21 cellular contexts compared by ENCODE assay signal in genomic region chr9:21002040-21002439, GRCh38. TPM values are rescaled to one million over a fixed set of nuclear protein-coding genes. Genes with fewer than 3 reads are reported as not detected.
DNase-seq lines count a peak whose midpoint lies in the region; ATAC-seq and TF ChIP-seq lines count a peak whose summit lies in the region.
"Had no signal": no experiment of that assay in that cellular context is flagged by ENCODE, and none has a peak within 500 bp of the region (broad histone marks: within the 10 kb centered on the region; RNA-seq: fewer than 3 reads in every experiment).

No MANE protein-coding gene starts in this region.

- peak overlapping the region; percentile 46 for H3K4me3 Mint-ChIP-seq in stimulated activated naive CD8-positive, alpha-beta T cell treated with anti-CD3 and anti-CD28 coated beads, Interleukin-15, Interleukin-2, amounts not matched to agents 100 ng/mL and 50 ng/mL, for 24 hours
- H3K4me3 Mint-ChIP-seq in stimulated activated naive CD8-positive, alpha-beta T cell treated with anti-CD3 and anti-CD28 coated beads, Interleukin-15, amount 100 ng/mL, for 72 hours, result peak overlapping the region in 1 of 2 donors; percentile 3
- H3K4me3 Mint-ChIP-seq in endothelial cell (ENCODE audit: unreplicated experiment), result no peak overlapping the region
- H3K4me3 Mint-ChIP-seq: GM23338; stimulated activated naive B cell treated with anti-CD40 and anti-IgM and Interleukin-4, amounts not matched to agents 10 μg/mL and 1 μg/mL and 100 μg/mL, for 72 hours had no signal

- no peak for TF ChIP-seq CTCF in Peyer's patch (IDR thresholded peaks at IDR 0.05)
- no peak for TF ChIP-seq CTCF in endothelial cell (IDR thresholded peaks at IDR 0.05; ENCODE audit: unreplicated experiment)

- no peak for DNase-seq in stimulated activated naive CD8-positive, alpha-beta T cell treated with anti-CD3 and anti-CD28 coated beads, Interleukin-15, amount 100 ng/mL, for 72 hours
- no peak for DNase-seq in Peyer's patch
- no peak for DNase-seq in effector memory CD4-positive, alpha-beta T cell
- no peak for DNase-seq in endothelial cell (ENCODE audit: low spot score)
- DNase-seq: activated CD4-positive, alpha-beta T cell treated with anti-CD3 and anti-CD28 coated beads for 48 hours; activated CD8-positive, alpha-beta memory T cell treated with anti-CD3 and anti-CD28 coated beads, Interleukin-2, amount 50 U/mL, for 48 hours; DMS79 treated with DMSO at 0.1 percent for 48 hours; lower lobe of right lung; NCI-H1105; NCI-H2029; OCI-M1; psoas muscle; stimulated activated CD4-positive, alpha-beta T cell treated with anti-CD3 and anti-CD28 coated beads, Interleukin-2, amount 100 ng/mL, for 24 hours; stimulated activated naive B cell treated with anti-CD40 and anti-IgM and Interleukin-4, amounts not matched to agents 10 μg/mL and 1 μg/mL and 100 μg/mL, for 72 hours had no signal

- peaks cover 52% of the 10 kb centered on the region for H3K36me3 Mint-ChIP-seq in stimulated activated naive CD8-positive, alpha-beta T cell treated with anti-CD3 and anti-CD28 coated beads, Interleukin-15, Interleukin-2, amounts not matched to agents 100 ng/mL and 50 ng/mL, for 24 hours (ENCODE audit: low read depth)
- peaks cover 13% of the 10 kb centered on the region for H3K36me3 Mint-ChIP-seq in endothelial cell (ENCODE audit: low read depth, unreplicated experiment)

- no peaks in the 10 kb centered on the region for H3K27me3 Mint-ChIP-seq in stimulated activated naive CD8-positive, alpha-beta T cell treated with anti-CD3 and anti-CD28 coated beads, Interleukin-15, Interleukin-2, amounts not matched to agents 100 ng/mL and 50 ng/mL, for 24 hours
- H3K27me3 Mint-ChIP-seq in stimulated activated naive CD8-positive, alpha-beta T cell treated with anti-CD3 and anti-CD28 coated beads, Interleukin-15, amount 100 ng/mL, for 72 hours, result no peaks in the 10 kb centered on the region
- H3K27me3 Mint-ChIP-seq in endothelial cell (ENCODE audit: unreplicated experiment), result peaks cover 2% of the 10 kb centered on the region
- H3K27me3 Mint-ChIP-seq: stimulated activated naive B cell treated with anti-CD40 and anti-IgM and Interleukin-4, amounts not matched to agents 10 μg/mL and 1 μg/mL and 100 μg/mL, for 72 hours had no signal

- H3K36me3 ChIP-seq in Peyer's patch, result peaks cover 0 to 6% (median 0%) of the 10 kb centered on the region in 3 donors
- peaks cover 22% of the 10 kb centered on the region for H3K36me3 ChIP-seq in effector memory CD4-positive, alpha-beta T cell (ENCODE audit: control insufficient read depth, insufficient read depth, low read length)

- H3K4me3 ChIP-seq in Peyer's patch, result no peak overlapping the region
- H3K4me3 ChIP-seq in effector memory CD4-positive, alpha-beta T cell (ENCODE audit: insufficient read depth, low read depth, low read length, poor library complexity, severe bottlenecking), result no peak overlapping the region
- H3K4me3 ChIP-seq: gastroesophageal sphincter, GM23338, lower lobe of right lung, psoas muscle, thoracic aorta had no signal

- TF ChIP-seq POLR2A in Peyer's patch (IDR thresholded peaks at IDR 0.05), result no peak

- peak overlapping the region; percentile 20 for H3K27ac Mint-ChIP-seq in stimulated activated naive CD8-positive, alpha-beta T cell treated with anti-CD3 and anti-CD28 coated beads, Interleukin-15, Interleukin-2, amounts not matched to agents 100 ng/mL and 50 ng/mL, for 24 hours
- H3K27ac Mint-ChIP-seq in stimulated activated naive CD8-positive, alpha-beta T cell treated with anti-CD3 and anti-CD28 coated beads, Interleukin-15, amount 100 ng/mL, for 72 hours, result peak overlapping the region in 1 of 2 donors; percentile 28
- H3K27ac Mint-ChIP-seq in endothelial cell (ENCODE audit: unreplicated experiment), result no peak overlapping the region
- H3K27ac Mint-ChIP-seq: GM23338; stimulated activated naive B cell treated with anti-CD40 and anti-IgM and Interleukin-4, amounts not matched to agents 10 μg/mL and 1 μg/mL and 100 μg/mL, for 72 hours had no signal

- no peak for ATAC-seq in stimulated activated naive CD8-positive, alpha-beta T cell treated with anti-CD3 and anti-CD28 coated beads, Interleukin-15, amount 100 ng/mL, for 72 hours
- ATAC-seq in HG02759 (IDR thresholded peaks at IDR 0.05; ENCODE audit: unreplicated experiment) (no peak), GM19023 (IDR thresholded peaks at IDR 0.05; ENCODE audit: unreplicated experiment) (no peak)
- ATAC-seq: gastroesophageal sphincter; GM23338; lower lobe of right lung; psoas muscle; Right ventricle myocardium inferior; stimulated activated naive B cell treated with anti-CD40 and anti-IgM and Interleukin-4, amounts not matched to agents 10 μg/mL and 1 μg/mL and 100 μg/mL, for 72 hours had no signal

- peak overlapping the region in 3 of 4 donors; percentile 3 to 23 (median 18) for H3K27ac ChIP-seq in Peyer's patch
- H3K27ac ChIP-seq in effector memory CD4-positive, alpha-beta T cell (ENCODE audit: insufficient read depth, low read length, poor library complexity, severe bottlenecking), result peak overlapping the region; percentile 0
- H3K27ac ChIP-seq: gastroesophageal sphincter, lower lobe of right lung, psoas muscle, thoracic aorta had no signal

- peaks cover 26% of the 10 kb centered on the region for H3K4me1 Mint-ChIP-seq in stimulated activated naive CD8-positive, alpha-beta T cell treated with anti-CD3 and anti-CD28 coated beads, Interleukin-15, Interleukin-2, amounts not matched to agents 100 ng/mL and 50 ng/mL, for 24 hours (ENCODE audit: low read depth)
- H3K4me1 Mint-ChIP-seq in stimulated activated naive CD8-positive, alpha-beta T cell treated with anti-CD3 and anti-CD28 coated beads, Interleukin-15, amount 100 ng/mL, for 72 hours, result peaks cover 26% of the 10 kb centered on the region
- H3K4me1 Mint-ChIP-seq in endothelial cell (ENCODE audit: unreplicated experiment), result peaks cover 10% of the 10 kb centered on the region

- H3K9me3 ChIP-seq in Peyer's patch, result no peaks in the 10 kb centered on the region
- no peaks in the 10 kb centered on the region for H3K9me3 ChIP-seq in effector memory CD4-positive, alpha-beta T cell (ENCODE audit: control insufficient read depth, low read length)
- H3K9me3 ChIP-seq: thoracic aorta had no signal

- H3K27me3 ChIP-seq in Peyer's patch, result no peaks in the 10 kb centered on the region
- no peaks in the 10 kb centered on the region for H3K27me3 ChIP-seq in effector memory CD4-positive, alpha-beta T cell (replicated peaks; ENCODE audit: control insufficient read depth, insufficient read depth, low read length, poor library complexity, severe bottlenecking)
- H3K27me3 ChIP-seq: gastroesophageal sphincter had no signal

- no peaks in the 10 kb centered on the region for H3K4me1 ChIP-seq in Peyer's patch
- H3K4me1 ChIP-seq in effector memory CD4-positive, alpha-beta T cell (ENCODE audit: control insufficient read depth, insufficient read depth, low read length, poor library complexity, severe bottlenecking), result no peaks in the 10 kb centered on the region
- H3K4me1 ChIP-seq: lower lobe of right lung, psoas muscle had no signal

- H3K9me3 Mint-ChIP-seq in stimulated activated naive CD8-positive, alpha-beta T cell treated with anti-CD3 and anti-CD28 coated beads, Interleukin-15, Interleukin-2, amounts not matched to agents 100 ng/mL and 50 ng/mL, for 24 hours, result peaks cover 8% of the 10 kb centered on the region
- H3K9me3 Mint-ChIP-seq in stimulated activated naive CD8-positive, alpha-beta T cell treated with anti-CD3 and anti-CD28 coated beads, Interleukin-15, amount 100 ng/mL, for 72 hours, result peaks cover 5 to 7% of the 10 kb centered on the region in 2 donors
- H3K9me3 Mint-ChIP-seq in endothelial cell (ENCODE audit: unreplicated experiment), result no peaks in the 10 kb centered on the region
- H3K9me3 Mint-ChIP-seq: GM23338 had no signal

RNA-seq across cellular contexts. Expression of gene HACD4, which starts 29.4 kb away (rescaled TPM):
- total RNA-seq in Peyer's patch (1 to 10 TPM; 1.2 to 8.3 (median 2.0) TPM), endothelial cell (ENCODE audit: unreplicated experiment) (5.7 TPM)
